ENCODE assay signal across 8 cellular contexts in genomic region chr10:132331956-132332749, GRCh38. TPM values are rescaled to one million over a fixed set of nuclear protein-coding genes. Genes with fewer than 3 reads are reported as not detected.
A peak's percentile ranks its signal among the peaks of the same experiment; 100 is the strongest.
DNase-seq lines count a peak whose midpoint lies in the region; ATAC-seq and TF ChIP-seq lines count a peak whose summit lies in the region.

Gene LRRC27, plus strand, starts transcription at chr10:132332193. Its CDS starts 1,332 bp downstream, at chr10:132333525.

- H3K36me3 ChIP-seq in hepatocyte (replicated peaks; ENCODE audit: insufficient read depth, low read depth) (no peaks in the 10 kb centered on the region), aorta (ENCODE audit: control insufficient read depth in 1 of 2, insufficient read depth in 2 of 2, low read length in 1 of 2) (no peaks in the 10 kb centered on the region)

- peaks cover 42% of the 10 kb centered on the region for H3K79me2 ChIP-seq in hepatocyte

- no peaks in the 10 kb centered on the region for H3K9me2 ChIP-seq in hepatocyte (replicated peaks; ENCODE audit: insufficient read depth)

- peak; percentile 55 for ATAC-seq in GM18517 (IDR thresholded peaks at IDR 0.05; ENCODE audit: unreplicated experiment)
- peak; percentile 74 for ATAC-seq in HG03025 (IDR thresholded peaks at IDR 0.05; ENCODE audit: low FRiP score, unreplicated experiment)
- peak; percentile 98 for ATAC-seq in aorta (ENCODE audit: low FRiP score)

- H3K27me3 ChIP-seq in hepatocyte (no peaks in the 10 kb centered on the region), aorta (ENCODE audit: control insufficient read depth in 1 of 2, insufficient read depth in 2 of 2, low read length in 1 of 2) (no peaks in the 10 kb centered on the region)

- peak within 1 kb of the TSS; percentile 99 for H3K4me3 ChIP-seq in hepatocyte
- H3K4me3 ChIP-seq in aorta (ENCODE audit: low read length in 2 of 2), result peak within 1 kb of the TSS; percentile 44 to 88

- intact Hi-C loops in aorta (cut with DNase I), result no loop called here

- H3K9me3 ChIP-seq in hepatocyte (ENCODE audit: low read depth) (no peaks in the 10 kb centered on the region), aorta (ENCODE audit: control insufficient read depth, low read length) (no peaks in the 10 kb centered on the region)

- H3K4me1 ChIP-seq in hepatocyte (ENCODE audit: insufficient read depth) (peaks cover 34% of the 10 kb centered on the region), aorta (ENCODE audit: control insufficient read depth in 1 of 2, insufficient read depth in 2 of 2, low read length in 2 of 2) (no peaks in the 10 kb centered on the region)

- no peaks in the 10 kb centered on the region for H4K20me1 ChIP-seq in hepatocyte (ENCODE audit: insufficient read depth, poor library complexity, severe bottlenecking)

- DNase-seq in NCI-H2029 (lab: John Stamatoyannopoulos, UW) (peak; percentile 87), T-helper 9 cell (peak; percentile 100), astrocyte of the hippocampus (ENCODE audit: low read depth, low spot score) (peak; percentile 100), hepatocyte (ENCODE audit: low spot score) (peak; percentile 99), renal cortical epithelial cell (ENCODE audit: low read depth) (peak; percentile 85), aorta (peak; percentile 99 to 100)

- H3K4me2 ChIP-seq in hepatocyte, result peak within 1 kb of the TSS; percentile 92

- H3K27ac ChIP-seq in hepatocyte, result peak within 1 kb of the TSS; percentile 70
- peak within 1 kb of the TSS in 1 of 2 donors; percentile 63 for H3K27ac ChIP-seq in aorta (ENCODE audit: low read depth in 1 of 2, low read length in 2 of 2)

- TF ChIP-seq CTCF in hepatocyte (IDR thresholded peaks at IDR 0.05; ENCODE audit: poor library complexity), result no peak

- 17% methylated on average over 27 of the region's 71 CpGs for WGBS in hepatocyte (ENCODE audit: low lambda C conversion rate, missing lambda C conversion rate)
- WGBS in aorta, 2 donors, result 2 to 4% methylated on average over 57 to 71 of the region's 71 CpGs

- H2AFZ ChIP-seq in hepatocyte, result peak within 1 kb of the TSS; percentile 81

RNA-seq across cellular contexts. Expression of gene LRRC27, which starts in this region (rescaled TPM):
- total RNA-seq in hepatocyte (6.8 and 8.3 TPM in 2 replicates), renal cortical epithelial cell (3.1 and 16.4 TPM in 2 replicates), aorta (10 to 100 TPM in 1 of 2 donors, 1 to 10 TPM in 1; 4.6 to 11.7 TPM)
- polyA plus RNA-seq in hepatocyte (7.5 and 7.9 TPM in 2 replicates), aorta (1 to 10 TPM; 3.1 to 9.0 TPM)
